ENCODE assay signal across 11 cellular contexts in genomic region chr7:29375641-29376562, GRCh38.
A peak's percentile ranks its signal among the peaks of the same experiment; 100 is the strongest.
DNase-seq lines count a peak whose midpoint lies in the region; ATAC-seq and TF ChIP-seq lines count a peak whose summit lies in the region.
"Had no signal": no experiment of that assay in that cellular context is flagged by ENCODE, and none has a peak within 500 bp of the region (broad histone marks: within the 10 kb centered on the region; RNA-seq: fewer than 3 reads in every experiment).

No MANE protein-coding gene starts in this region.

- no peak for TF ChIP-seq EP300 in transverse colon (IDR thresholded peaks at IDR 0.05; ENCODE audit: low read depth)

- intact Hi-C loops in transverse colon (cut with DNase I; ENCODE audit: low total_unique reads), result no loop called here

- H3K27ac ChIP-seq in transverse colon, result peak overlapping the region; percentile 76 to 81 (median 80)
- H3K27ac ChIP-seq: HL-60 had no signal

- H3K4me3 ChIP-seq in transverse colon, result no peak overlapping the region

- H3K4me1 ChIP-seq in transverse colon, result peaks cover 0 to 46% (median 8%) of the 10 kb centered on the region in 4 donors

- no peaks in the 10 kb centered on the region for H3K36me3 ChIP-seq in transverse colon

- no peak for ATAC-seq in HG03039 (IDR thresholded peaks at IDR 0.05; ENCODE audit: unreplicated experiment)

- TF ChIP-seq POLR2A in transverse colon (IDR thresholded peaks at IDR 0.05), result no peak

- H3K9me3 ChIP-seq in transverse colon, result no peaks in the 10 kb centered on the region

- 40 to 61% methylated on average over 1 to 7 of the region's 7 CpGs for WGBS in transverse colon (ENCODE audit: low coverage in 1 of 2), 2 donors

- DNase-seq in NCI-H748 (lab: John Stamatoyannopoulos, UW; ENCODE audit: unreplicated experiment) (peak; percentile 46), NCI-H748 treated with DMSO at 0.1 percent for 48 hours (lab: John Stamatoyannopoulos, UW) (no peak), SW480 (ENCODE audit: low spot score) (peak; percentile 98), iPS DF 4.7 (ENCODE audit: extremely low read depth, low spot score) (peak; percentile 38), transverse colon (peak; percentile 77), OCI-M1 (lab: John Stamatoyannopoulos, UW) (no peak)
- DNase-seq in stimulated activated CD4-positive, alpha-beta T cell treated with anti-CD3 and anti-CD28 coated beads, Interleukin-2, amount 100 ng/mL, for 48 hours, result no peak
- DNase-seq: activated CD8-positive, alpha-beta memory T cell treated with anti-CD3 and anti-CD28 coated beads for 24 hours; anterior cingulate cortex had no signal

- in situ Hi-C loops in transverse colon (cut with MboI; ENCODE audit: low pct_ligation_motif_present in 1 of 4, low pct_unique_long_range_greater_than_20kb in 1 of 4, low sequenced_read_pairs in 3 of 4), result no loop called here

- no peaks in the 10 kb centered on the region for H3K27me3 ChIP-seq in transverse colon

- TF ChIP-seq CTCF in transverse colon (IDR thresholded peaks at IDR 0.05), result no peak

Comparison
In these comparisons a context has a peak if more than half of its experiments do, and no peak if none do; other contexts are left out.
1. DNase-seq: peak in NCI-H748 (single experiment), SW480 (single experiment), iPS DF 4.7 (single experiment) and transverse colon (single experiment); none in NCI-H748 treated with DMSO at 0.1 percent for 48 hours (single experiment), OCI-M1 (single experiment) and stimulated activated CD4-positive, alpha-beta T cell treated with anti-CD3 and anti-CD28 coated beads, Interleukin-2, amount 100 ng/mL, for 48 hours (0 of 2).